Comparison of ENCODE assay signal across 8 cellular contexts in genomic region chrX:148609766-148610698, GRCh38.
DNase-seq lines count a peak whose midpoint lies in the region; ATAC-seq, FAIRE-seq and TF ChIP-seq lines count a peak whose summit lies in the region.

No MANE protein-coding gene starts in this region.

- SMC1A ChIA-PET in GM12878 (lab: Charles Lee; ENCODE audit: uncharacterized antibody, unreplicated experiment): interaction anchor here (0.7 to 2.4 kb wide), 8 partner anchors 9 to 629 kb away, joined by 3 to 7 read pairs (median 3); no protein-coding TSS in a partner anchor

- no peak for TF ChIP-seq RAD21 in GM12878 (IDR thresholded peaks at IDR 0.05; ENCODE audit: insufficient read depth, low read depth, low read length)

- RAD21 ChIA-PET in GM12878 (lab: Charles Lee; ENCODE audit: unreplicated experiment): interaction anchor here (1.0 kb wide), 2 partner anchors 9 to 638 kb away, joined by 3 to 4 read pairs; no protein-coding TSS in a partner anchor

- peak overlapping the region; percentile 77 for H2AFZ ChIP-seq in GM12878 (ENCODE audit: control insufficient read depth, low read depth, low read length)

- DNase-seq in GM12891 (ENCODE audit: insufficient read length, low spot score) (no peak), GM12878 (ENCODE audit: low read depth, low spot score) (peak; percentile 40), H54 (ENCODE audit: insufficient read length, low spot score) (no peak), Right ventricle myocardium superior (no peak)
- DNase-seq in activated CD4-positive, alpha-beta T cell treated with anti-CD3 and anti-CD28 coated beads for 1 hour: no peak
- DNase-seq in stimulated activated naive CD4-positive, alpha-beta T cell (lab: John Stamatoyannopoulos, UW): no peak

- no peaks in the 10 kb centered on the region for H3K36me3 ChIP-seq in GM12878 (ENCODE audit: control insufficient read depth in 2 of 2, insufficient read depth in 2 of 2, low read length in 1 of 2)

- H3K4me3 ChIP-seq in GM12878: peak overlapping the region; percentile 37

- peaks cover 13% of the 10 kb centered on the region for H3K4me1 ChIP-seq in GM12878 (ENCODE audit: control insufficient read depth, insufficient read depth, low read length)

- no peak for TF ChIP-seq CTCF in GM12878 (IDR thresholded peaks at IDR 0.05 in 2 of 3, conservative IDR thresholded peaks at IDR 0.05 in 1 of 3; ENCODE audit: control insufficient read depth in 2 of 3, extremely low read depth in 1 of 3, insufficient read depth in 1 of 3, low read depth in 3 of 3, low read length in 3 of 3)

- 0 out of 2 replicates have a peak overlapping the region, but pooled peaks have one; percentile 16 for H3K9ac ChIP-seq in GM12878 (ENCODE audit: control insufficient read depth, insufficient read depth, low read length)

- in situ Hi-C loops in GM12878 (cut with MboI): no loop called here

- no TSS peak for BruUV-seq in GM12878 (replicated peaks; lab: Mats Ljungman, UMichigan)

- FAIRE-seq in GM12891 (lab: Jason Lieb, UNC): peak; percentile 94
- peak; percentile 80 for FAIRE-seq in GM12878 (lab: Jason Lieb, UNC)
- FAIRE-seq in H54 (lab: Jason Lieb, UNC): no peak

- intact Hi-C loops in GM12878 (cut with micrococcal nuclease; ENCODE audit: unreplicated experiment) (loop anchor here (5.0 to 10.0 kb wide), 3 partner anchors 143 to 595 kb away; no protein-coding TSS in a partner anchor), Right ventricle myocardium superior (cut with DNase I) (no loop called here)

- 12% methylated on average over 6 of the region's 6 CpGs for whole genome bisulfite sequencing in GM12878 (ENCODE audit: insufficient coverage, insufficient replicate concordance, low lambda C conversion rate, missing lambda C conversion rate)

- H3K79me2 ChIP-seq in GM12878 (ENCODE audit: control insufficient read depth, insufficient read depth, low read length): no peaks in the 10 kb centered on the region

- CTCF ChIA-PET in GM12878 (lab: Yijun Ruan, JAX): interaction anchor here (1.0 to 2.1 kb wide), 2 partner anchors 16 to 80 kb away, joined by 5 to 6 read pairs; no protein-coding TSS in a partner anchor

- H3K9me3 ChIP-seq in GM12878 (replicated peaks; ENCODE audit: control insufficient read depth, insufficient read depth, low read length): no peaks in the 10 kb centered on the region

- peak; percentile 77 for ATAC-seq in GM21515 (IDR thresholded peaks at IDR 0.05; ENCODE audit: unreplicated experiment)
- peak; percentile 69 for ATAC-seq in HG03571 (IDR thresholded peaks at IDR 0.05; ENCODE audit: unreplicated experiment)
- peak; percentile 90 for ATAC-seq in GM12878
- ATAC-seq in Right ventricle myocardium superior (ENCODE audit: poor library complexity): no peak

- no peaks in the 10 kb centered on the region for H4K20me1 ChIP-seq in GM12878 (ENCODE audit: control insufficient read depth, insufficient read depth)

- H3K27me3 ChIP-seq in GM12878 (replicated peaks in 1 of 2; ENCODE audit: control insufficient read depth in 2 of 2, insufficient read depth in 2 of 2, low read length in 1 of 2): no peaks in the 10 kb centered on the region

- POLR2A ChIA-PET in GM12878 (lab: Charles Lee): no interaction called here

- peak overlapping the region; percentile 79 for H3K4me2 ChIP-seq in GM12878 (ENCODE audit: control insufficient read depth, insufficient read depth)

- H3K27ac ChIP-seq in GM12878 (ENCODE audit: control insufficient read depth, insufficient read depth): peak overlapping the region; percentile 75

- TF ChIP-seq POLR2A in GM12891 (IDR thresholded peaks at IDR 0.05; ENCODE audit: low read depth, low read length): no peak
- no peak for TF ChIP-seq POLR2A in GM12878 (IDR thresholded peaks at IDR 0.05; ENCODE audit: low read depth, low read length)
- TF ChIP-seq POLR2A in H54 (IDR thresholded peaks at IDR 0.05; ENCODE audit: low read depth, low read length): no peak

- peak; percentile 8 to 30; a peak in 1 of 4 replicates for TF ChIP-seq EP300 in GM12878 (IDR thresholded peaks at IDR 0.05; ENCODE audit: borderline replicate concordance in 1 of 2, control insufficient read depth in 1 of 2, low read depth in 2 of 2, low read length in 2 of 2)

TF ChIP-seq in GM12891, 5 proteins besides CTCF, POLR2A, EP300 and RAD21:
- TF ChIP-seq POLR2AphosphoS5 (IDR thresholded peaks at IDR 0.05; ENCODE audit: low read depth, low read length): no peak
- no peak for TF ChIP-seq POU2F2 (IDR thresholded peaks at IDR 0.05; ENCODE audit: low read depth, low read length)
- TF ChIP-seq PAX5 (IDR thresholded peaks at IDR 0.05; ENCODE audit: insufficient read depth, low read length, severe bottlenecking): no peak
- TF ChIP-seq SPI1 (IDR thresholded peaks at IDR 0.05; ENCODE audit: low read depth, low read length): peak; percentile 61

TF ChIP-seq in GM12878, 131 proteins besides CTCF, POLR2A, EP300 and RAD21 (continues in another document):
- TF ChIP-seq SRF (IDR thresholded peaks at IDR 0.05; ENCODE audit: low read depth in 2 of 2, low read length in 2 of 2): no peak
- no peak for TF ChIP-seq RCOR1 (conservative IDR thresholded peaks at IDR 0.05; ENCODE audit: low read depth, low read length)
- TF ChIP-seq SPI1 (IDR thresholded peaks at IDR 0.05; ENCODE audit: borderline replicate concordance, insufficient read depth, low read depth, low read length): peak; percentile 65; the same call in 1 of the 2 replicates
- TF ChIP-seq CBX3 (IDR thresholded peaks at IDR 0.05; ENCODE audit: borderline replicate concordance, low read depth): no peak
- TF ChIP-seq HDAC2 (IDR thresholded peaks at IDR 0.05): no peak
- no peak for TF ChIP-seq NR2C2 (IDR thresholded peaks at IDR 0.05; ENCODE audit: borderline replicate concordance, control insufficient read depth, insufficient read length, low read depth)
- TF ChIP-seq ELK1 (IDR thresholded peaks at IDR 0.05; ENCODE audit: low read depth, low read length): no peak
- no peak for TF ChIP-seq RFX5 (IDR thresholded peaks at IDR 0.05; ENCODE audit: low read depth, low read length)
- TF ChIP-seq MEF2B (IDR thresholded peaks at IDR 0.05; ENCODE audit: partially characterized antibody, poor library complexity, severe bottlenecking): peak; percentile 31
- TF ChIP-seq TBL1XR1 (IDR thresholded peaks at IDR 0.05; ENCODE audit: low read depth, low read length): no peak
- TF ChIP-seq MLLT1 (IDR thresholded peaks at IDR 0.05): no peak
- TF ChIP-seq MTA3 (IDR thresholded peaks at IDR 0.05; ENCODE audit: borderline replicate concordance, low read length): no peak
- TF ChIP-seq NRF1 (conservative IDR thresholded peaks at IDR 0.05; ENCODE audit: low read depth, low read length): no peak
- no peak for TF ChIP-seq E2F4 (IDR thresholded peaks at IDR 0.05; ENCODE audit: low read depth, low read length)
- TF ChIP-seq ZBTB11 (CRISPR knock-in tag; IDR thresholded peaks at IDR 0.05): no peak
